In genomic region chr3:53081318-53081717, GRCh38 we compare ENCODE assay signal across 15 cellular contexts. TPM values are rescaled to one million over a fixed set of nuclear protein-coding genes. Genes with fewer than 3 reads are reported as not detected.
DNase-seq lines count a peak whose midpoint lies in the region; ATAC-seq and TF ChIP-seq lines count a peak whose summit lies in the region.
"Had no signal": no experiment of that assay in that cellular context is flagged by ENCODE, and none has a peak within 500 bp of the region (broad histone marks: within the 10 kb centered on the region; RNA-seq: fewer than 3 reads in every experiment).

No MANE protein-coding gene starts in this region.

- POLR2A ChIA-PET in activated CD4-positive, alpha-beta T cell treated with anti-CD3 and anti-CD28 coated beads, Interleukin-2, amount 10 ng/mL, durations not matched to agents 7 days and 5 days (lab: Charles Lee) = no interaction called here

- peaks cover 7% of the 10 kb centered on the region for H3K36me3 Mint-ChIP-seq in activated CD4-positive, alpha-beta T cell treated with anti-CD3 and anti-CD28 coated beads, Interleukin-2, amount 10 ng/mL, durations not matched to agents 7 days and 5 days (ENCODE audit: low read depth)
- H3K36me3 Mint-ChIP-seq in nephron progenitor cell (ENCODE audit: low read depth) = no peaks in the 10 kb centered on the region

- H3K4me1 ChIP-seq in aorta (ENCODE audit: control insufficient read depth in 1 of 2, insufficient read depth in 2 of 2, low read length in 2 of 2) = peaks cover 0 to 1% of the 10 kb centered on the region in 2 donors

- TF ChIP-seq CTCF in coronary artery (IDR thresholded peaks at IDR 0.05) = no peak
- no peak for TF ChIP-seq CTCF in nephron progenitor cell (IDR thresholded peaks at IDR 0.05)

- H3K27ac ChIP-seq in coronary artery = no peak overlapping the region
- H3K27ac ChIP-seq in aorta (ENCODE audit: low read depth in 1 of 2, low read length in 2 of 2) = no peak overlapping the region
- H3K27ac ChIP-seq: BLaER1 had no signal

- no peak for DNase-seq in activated CD4-positive, alpha-beta T cell treated with anti-CD3 and anti-CD28 coated beads, Interleukin-2, amount 10 ng/mL, durations not matched to agents 7 days and 5 days
- no peak for DNase-seq in activated CD4-positive, alpha-beta T cell treated with anti-CD3 and anti-CD28 coated beads, Interleukin-2, amount 50 U/mL, for 4 hours
- peak; percentile 45 for DNase-seq in coronary artery (ENCODE audit: low spot score)
- DNase-seq in nephron progenitor cell = no peak
- DNase-seq in aorta = peak; percentile 13 to 54
- no peak for DNase-seq in stimulated activated naive CD4-positive, alpha-beta T cell (lab: John Stamatoyannopoulos, UW)
- DNase-seq: 8988T; AML-193; Caco-2; CD8-positive, alpha-beta memory T cell; DND-41; GDM1 had no signal

- ATAC-seq in aorta (ENCODE audit: low FRiP score) = no peak
- ATAC-seq in GM21528 (IDR thresholded peaks at IDR 0.05; ENCODE audit: low FRiP score, unreplicated experiment) = no peak
- ATAC-seq: HCT116 had no signal

- H3K4me3 ChIP-seq in coronary artery (no peak overlapping the region), aorta (ENCODE audit: low read length in 2 of 2) (no peak overlapping the region)
- H3K4me3 ChIP-seq: BLaER1 had no signal

- intact Hi-C loops in aorta (cut with DNase I) = no loop called here

- no peaks in the 10 kb centered on the region for H3K27me3 Mint-ChIP-seq in activated CD4-positive, alpha-beta T cell treated with anti-CD3 and anti-CD28 coated beads, Interleukin-2, amount 10 ng/mL, durations not matched to agents 7 days and 5 days
- peaks cover 10% of the 10 kb centered on the region for H3K27me3 Mint-ChIP-seq in nephron progenitor cell (ENCODE audit: low read depth, poor library complexity)
- H3K27me3 Mint-ChIP-seq: CD8-positive, alpha-beta memory T cell had no signal

- H3K9me3 Mint-ChIP-seq in activated CD4-positive, alpha-beta T cell treated with anti-CD3 and anti-CD28 coated beads, Interleukin-2, amount 10 ng/mL, durations not matched to agents 7 days and 5 days = no peaks in the 10 kb centered on the region
- no peaks in the 10 kb centered on the region for H3K9me3 Mint-ChIP-seq in nephron progenitor cell
- H3K9me3 Mint-ChIP-seq: CD8-positive, alpha-beta memory T cell had no signal

- peak overlapping the region; percentile 17 for H3K27ac Mint-ChIP-seq in activated CD4-positive, alpha-beta T cell treated with anti-CD3 and anti-CD28 coated beads, Interleukin-2, amount 10 ng/mL, durations not matched to agents 7 days and 5 days
- H3K27ac Mint-ChIP-seq in nephron progenitor cell = peak overlapping the region; percentile 41

- H3K4me1 Mint-ChIP-seq in activated CD4-positive, alpha-beta T cell treated with anti-CD3 and anti-CD28 coated beads, Interleukin-2, amount 10 ng/mL, durations not matched to agents 7 days and 5 days = no peaks in the 10 kb centered on the region
- peaks cover 25% of the 10 kb centered on the region for H3K4me1 Mint-ChIP-seq in nephron progenitor cell
- H3K4me1 Mint-ChIP-seq: CD8-positive, alpha-beta memory T cell had no signal

- no peak overlapping the region for H3K4me3 Mint-ChIP-seq in activated CD4-positive, alpha-beta T cell treated with anti-CD3 and anti-CD28 coated beads, Interleukin-2, amount 10 ng/mL, durations not matched to agents 7 days and 5 days
- H3K4me3 Mint-ChIP-seq in nephron progenitor cell = no peak overlapping the region
- H3K4me3 Mint-ChIP-seq: CD8-positive, alpha-beta memory T cell had no signal

- no peaks in the 10 kb centered on the region for H3K9me3 ChIP-seq in aorta (ENCODE audit: control insufficient read depth, low read length)
- H3K9me3 ChIP-seq: BLaER1, Caco-2 had no signal

- 87 to 94% methylated on average over 5 of the region's 5 CpGs for WGBS in aorta, 2 donors

- H3K27me3 ChIP-seq in aorta (ENCODE audit: control insufficient read depth in 1 of 2, insufficient read depth in 2 of 2, low read length in 1 of 2) = no peaks in the 10 kb centered on the region
- H3K27me3 ChIP-seq: BLaER1 had no signal

- CTCF ChIA-PET in activated CD4-positive, alpha-beta T cell treated with anti-CD3 and anti-CD28 coated beads, Interleukin-2, amount 10 ng/mL, durations not matched to agents 7 days and 5 days (lab: Charles Lee) = interaction anchor here (1.2 kb wide), 1 partner anchor 12 kb away, joined by 4 read pairs; no protein-coding TSS in a partner anchor

- no peaks in the 10 kb centered on the region for H3K36me3 ChIP-seq in aorta (ENCODE audit: control insufficient read depth in 1 of 2, insufficient read depth in 2 of 2, low read length in 1 of 2)
- H3K36me3 ChIP-seq: BLaER1 had no signal

RNA-seq across cellular contexts. Expression of gene SFMBT1, which starts 35.4 kb away (rescaled TPM):
- 10 to 100 TPM; 32.2 to 32.8 TPM for total RNA-seq in activated CD4-positive, alpha-beta T cell treated with anti-CD3 and anti-CD28 coated beads, Interleukin-2, amount 10 ng/mL, durations not matched to agents 7 days and 5 days
- 10 to 100 TPM in 1 of 2 donors, 1 to 10 TPM in 1; 8.8 to 12.6 TPM for total RNA-seq in aorta
- polyA plus RNA-seq in aorta = 1 to 10 TPM in 1 of 2 donors, under 1 TPM in 1; 0.75 to 2.0 TPM

RNA-seq across cellular contexts. Expression of gene RFT1, which starts 48.9 kb away (rescaled TPM):
- total RNA-seq in activated CD4-positive, alpha-beta T cell treated with anti-CD3 and anti-CD28 coated beads, Interleukin-2, amount 10 ng/mL, durations not matched to agents 7 days and 5 days = 10 to 100 TPM; 33.3 to 34.1 TPM
- 10 to 100 TPM; 11.9 to 16.6 TPM for total RNA-seq in aorta
- polyA plus RNA-seq in aorta = 1 to 10 TPM; 5.0 to 5.8 TPM

Comparison
In these comparisons a context has a peak if more than half of its experiments do, and no peak if none do; other contexts are left out.
1. DNase-seq: peak in coronary artery (single experiment) and aorta (2 of 2); none in activated CD4-positive, alpha-beta T cell treated with anti-CD3 and anti-CD28 coated beads, Interleukin-2, amount 10 ng/mL, durations not matched to agents 7 days and 5 days (single experiment), activated CD4-positive, alpha-beta T cell treated with anti-CD3 and anti-CD28 coated beads, Interleukin-2, amount 50 U/mL, for 4 hours (0 of 2), nephron progenitor cell (single experiment) and stimulated activated naive CD4-positive, alpha-beta T cell (0 of 6).